Comparison of ENCODE assay signal across 20 cellular contexts in genomic region chr1:44281987-44282703, GRCh38.
DNase-seq lines count a peak whose midpoint lies in the region; ATAC-seq, FAIRE-seq and TF ChIP-seq lines count a peak whose summit lies in the region.
"Had no signal": no experiment of that assay in that cellular context is flagged by ENCODE, and none has a peak within 500 bp of the region (broad histone marks: within the 10 kb centered on the region; RNA-seq: fewer than 3 reads in every experiment).

No MANE protein-coding gene starts in this region.

- intact Hi-C loops in Right ventricle myocardium inferior (cut with DNase I) (no loop called here), cardiac septum (cut with DNase I) (no loop called here)
- intact Hi-C loops in activated CD4-positive, alpha-beta T cell treated with anti-CD3 and anti-CD28 coated beads for 36 hours (cut with DNase I, micrococcal nuclease) = no loop called here

- CTCF ChIA-PET in activated CD4-positive, alpha-beta T cell treated with anti-CD3 and anti-CD28 coated beads for 36 hours (lab: Charles Lee) = interaction anchor here (0.5 to 0.6 kb wide), 2 partner anchors 326 to 409 kb away, joined by 3 read pairs; no protein-coding TSS in a partner anchor

- no peaks in the 10 kb centered on the region for H3K9me3 ChIP-seq in liver (ENCODE audit: control insufficient read depth in 4 of 4, low read length in 3 of 4)
- H3K9me3 ChIP-seq: BE2C, SJSA1 had no signal

- peaks cover 22 to 50% (median 39%) of the 10 kb centered on the region in 4 donors for H3K4me1 ChIP-seq in liver (ENCODE audit: control insufficient read depth in 4 of 4, insufficient read depth in 4 of 4, low read length in 3 of 4)
- H3K4me1 ChIP-seq: BE2C, SJSA1 had no signal

- peak overlapping the region in 1 of 2 donors; percentile 82 for H3K27ac ChIP-seq in liver (ENCODE audit: low read depth in 1 of 2, low read length in 2 of 2)
- H3K27ac ChIP-seq: SJSA1 had no signal

- H3K9ac ChIP-seq in liver (ENCODE audit: low read depth in 1 of 2, low read length in 2 of 2) = no peak overlapping the region

- H3K4me3 ChIP-seq in liver (ENCODE audit: low read depth in 1 of 3, low read length in 3 of 3) = no peak overlapping the region
- H3K4me3 ChIP-seq: K562, PC-9, SJSA1 had no signal

- H3K4me3 Mint-ChIP-seq in activated CD4-positive, alpha-beta T cell treated with anti-CD3 and anti-CD28 coated beads for 36 hours = no peak overlapping the region
- H3K4me3 Mint-ChIP-seq: CD4-positive, alpha-beta memory T cell had no signal

- 69% methylated on average over 1 of the region's 1 CpG for WGBS in liver

- no peaks in the 10 kb centered on the region for H3K36me3 ChIP-seq in liver (ENCODE audit: control insufficient read depth in 4 of 4, insufficient read depth in 3 of 4, low read depth in 1 of 4, low read length in 3 of 4)
- H3K36me3 ChIP-seq: BE2C had no signal

- POLR2A ChIA-PET in activated CD4-positive, alpha-beta T cell treated with anti-CD3 and anti-CD28 coated beads for 36 hours (lab: Charles Lee) = interaction anchor here (0.7 kb wide), 1 partner anchor 341 kb away, joined by 4 read pairs; no protein-coding TSS in a partner anchor

- no peak for TF ChIP-seq CTCF in liver (IDR thresholded peaks at IDR 0.05; ENCODE audit: low read depth, low read length, missing input control)

- H3K4me1 Mint-ChIP-seq in activated CD4-positive, alpha-beta T cell treated with anti-CD3 and anti-CD28 coated beads for 36 hours = no peaks in the 10 kb centered on the region

- H3K27ac Mint-ChIP-seq in activated CD4-positive, alpha-beta T cell treated with anti-CD3 and anti-CD28 coated beads for 36 hours = no peak overlapping the region
- H3K27ac Mint-ChIP-seq: CD4-positive, alpha-beta memory T cell had no signal

- no peak for TF ChIP-seq RAD21 in liver (IDR thresholded peaks at IDR 0.05)

- H3K27me3 Mint-ChIP-seq in activated CD4-positive, alpha-beta T cell treated with anti-CD3 and anti-CD28 coated beads for 36 hours = no peaks in the 10 kb centered on the region
- H3K27me3 Mint-ChIP-seq: CD4-positive, alpha-beta memory T cell had no signal

- DNase-seq in Right ventricle myocardium inferior (ENCODE audit: missing footprints) = no peak
- no peak for DNase-seq in cardiac septum (ENCODE audit: low spot score)
- DNase-seq in SKM-1 (lab: John Stamatoyannopoulos, UW; ENCODE audit: unreplicated experiment) = peak; percentile 38
- no peak for DNase-seq in GM19239 (ENCODE audit: insufficient read length, low spot score)
- no peak for DNase-seq in GOT3 (lab: John Stamatoyannopoulos, UW)
- no peak for DNase-seq in activated CD4-positive, alpha-beta T cell treated with anti-CD3 and anti-CD28 coated beads for 36 hours
- DNase-seq: BE2C; CD4-positive, alpha-beta memory T cell; DMS153; EL; NCI-H1417 treated with DMSO at 0.1 percent for 48 hours; NCI-H1930; NCI-H226; NCI-H526; PC-9 had no signal

- peaks cover 11% of the 10 kb centered on the region for H3K36me3 Mint-ChIP-seq in activated CD4-positive, alpha-beta T cell treated with anti-CD3 and anti-CD28 coated beads for 36 hours (ENCODE audit: low read depth)

- no peak for FAIRE-seq in GM19239 (lab: Jason Lieb, UNC)
- FAIRE-seq: GM12891, H1, K562 had no signal

- no peaks in the 10 kb centered on the region for H3K9me3 Mint-ChIP-seq in activated CD4-positive, alpha-beta T cell treated with anti-CD3 and anti-CD28 coated beads for 36 hours (ENCODE audit: low read depth)
- H3K9me3 Mint-ChIP-seq: CD4-positive, alpha-beta memory T cell had no signal

- ATAC-seq in Right ventricle myocardium inferior = peak; percentile 13
- no peak for ATAC-seq in activated CD4-positive, alpha-beta T cell treated with anti-CD3 and anti-CD28 coated beads for 36 hours
- ATAC-seq: K562 had no signal

- no peaks in the 10 kb centered on the region for H3K27me3 ChIP-seq in liver (ENCODE audit: control insufficient read depth in 4 of 4, insufficient read depth in 4 of 4, low read length in 3 of 4)
- H3K27me3 ChIP-seq: BE2C, SJSA1 had no signal

TF ChIP-seq in liver, 16 proteins besides CTCF, POLR2A, EP300 and RAD21:
- TF ChIP-seq TAF1 (conservative IDR thresholded peaks at IDR 0.05) = no peak
- TF ChIP-seq EGR1 (IDR thresholded peaks at IDR 0.05; ENCODE audit: low read depth in 2 of 2) = no peak
- no peak for TF ChIP-seq JUND (IDR thresholded peaks at IDR 0.05)
- no peak for TF ChIP-seq FOXA2 (IDR thresholded peaks at IDR 0.05)
- no peak for TF ChIP-seq HNF4G (IDR thresholded peaks at IDR 0.05)
- no peak for TF ChIP-seq REST (IDR thresholded peaks at IDR 0.05)
- no peak for TF ChIP-seq SP1 (IDR thresholded peaks at IDR 0.05)
- TF ChIP-seq, protein P1, sequence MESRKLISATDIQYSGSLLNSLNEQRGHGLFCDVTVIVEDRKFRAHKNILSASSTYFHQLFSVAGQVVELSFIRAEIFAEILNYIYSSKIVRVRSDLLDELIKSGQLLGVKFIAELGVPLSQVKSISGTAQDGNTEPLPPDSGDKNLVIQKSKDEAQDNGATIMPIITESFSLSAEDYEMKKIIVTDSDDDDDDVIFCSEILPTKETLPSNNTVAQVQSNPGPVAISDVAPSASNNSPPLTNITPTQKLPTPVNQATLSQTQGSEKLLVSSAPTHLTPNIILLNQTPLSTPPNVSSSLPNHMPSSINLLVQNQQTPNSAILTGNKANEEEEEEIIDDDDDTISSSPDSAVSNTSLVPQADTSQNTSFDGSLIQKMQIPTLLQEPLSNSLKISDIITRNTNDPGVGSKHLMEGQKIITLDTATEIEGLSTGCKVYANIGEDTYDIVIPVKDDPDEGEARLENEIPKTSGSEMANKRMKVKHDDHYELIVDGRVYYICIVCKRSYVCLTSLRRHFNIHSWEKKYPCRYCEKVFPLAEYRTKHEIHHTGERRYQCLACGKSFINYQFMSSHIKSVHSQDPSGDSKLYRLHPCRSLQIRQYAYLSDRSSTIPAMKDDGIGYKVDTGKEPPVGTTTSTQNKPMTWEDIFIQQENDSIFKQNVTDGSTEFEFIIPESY (IDR thresholded peaks at IDR 0.05) = no peak
- peak; percentile 37 to 58 for TF ChIP-seq HNF4A (conservative IDR thresholded peaks at IDR 0.05)
- no peak for TF ChIP-seq GABPA (IDR thresholded peaks at IDR 0.05 in 1 of 2, conservative IDR thresholded peaks at IDR 0.05 in 1 of 2)
- TF ChIP-seq YY1 (IDR thresholded peaks at IDR 0.05) = no peak
- peak in 1 of 2 donors; percentile 14 for TF ChIP-seq RXRA (IDR thresholded peaks at IDR 0.05)
